15 cellular contexts compared by ENCODE assay signal in the genomic region with DNA sequence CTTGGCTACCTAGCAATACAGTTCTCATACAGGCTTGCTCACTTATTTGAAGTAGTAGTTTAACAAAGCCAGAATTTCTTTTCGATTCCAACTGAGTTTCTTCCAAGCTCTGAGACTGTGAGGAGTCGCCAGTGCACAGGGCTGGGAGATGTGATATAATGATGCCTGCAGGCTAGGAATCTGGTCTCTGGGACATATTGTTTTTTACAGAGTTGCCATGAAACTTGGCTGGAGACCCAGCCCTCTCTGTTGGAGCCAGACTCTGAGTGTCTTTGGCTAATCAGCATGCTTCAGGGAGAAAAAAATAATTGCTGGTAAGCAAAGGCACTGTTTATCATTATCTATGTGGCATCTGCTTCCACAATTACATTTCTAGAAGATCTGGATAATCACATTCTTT.
DNase-seq lines count a peak whose midpoint lies in the region; ATAC-seq and TF ChIP-seq lines count a peak whose summit lies in the region.
"Had no signal": no experiment of that assay in that cellular context is flagged by ENCODE, and none has a peak within 500 bp of the region (broad histone marks: within the 10 kb centered on the region; RNA-seq: fewer than 3 reads in every experiment).

No MANE protein-coding gene starts in this region.

- TF ChIP-seq CTCF in heart left ventricle (IDR thresholded peaks at IDR 0.05) = no peak

- no peaks in the 10 kb centered on the region for H4K20me1 ChIP-seq in Karpas-422 (ENCODE audit: insufficient read depth, low read depth, low read length)

- H3K9me2 ChIP-seq in Karpas-422 (replicated peaks; ENCODE audit: insufficient read depth, low read length) = 0 out of 2 replicates have a peak, but pooled peaks cover 4% of the 10 kb centered on the region

- H3K4me3 ChIP-seq in right cardiac atrium (ENCODE audit: low read length) (no peak overlapping the region), heart left ventricle (no peak overlapping the region), Karpas-422 (ENCODE audit: low read length) (no peak overlapping the region)

- intact Hi-C loops in right cardiac atrium (cut with DNase I) (no loop called here), heart left ventricle (cut with DNase I) (no loop called here)

- no peaks in the 10 kb centered on the region for H3K4me1 ChIP-seq in right cardiac atrium (ENCODE audit: control insufficient read depth, insufficient read depth, low read length)
- H3K4me1 ChIP-seq in heart left ventricle = no peaks in the 10 kb centered on the region
- no peaks in the 10 kb centered on the region for H3K4me1 ChIP-seq in Karpas-422 (ENCODE audit: low read length)

- H3K27ac ChIP-seq in right cardiac atrium (ENCODE audit: low read length) (no peak overlapping the region), heart left ventricle (no peak overlapping the region), Karpas-422 (ENCODE audit: low read length) (no peak overlapping the region)
- H3K27ac ChIP-seq: C4-2B had no signal

- H3K4me2 ChIP-seq in Karpas-422 (ENCODE audit: low read depth, low read length, poor library complexity, severe bottlenecking) = no peak overlapping the region

- no peak overlapping the region for H3K9ac ChIP-seq in Karpas-422 (ENCODE audit: low read length)

- WGBS in right cardiac atrium = 53% methylated on average over 2 of the region's 2 CpGs
- WGBS in heart left ventricle, 4 donors = 63 to 80% (median 73%) methylated on average over 2 of the region's 2 CpGs

- no peak overlapping the region for H2AFZ ChIP-seq in Karpas-422 (ENCODE audit: low read length)

- H3K36me3 ChIP-seq in heart left ventricle (no peaks in the 10 kb centered on the region), Karpas-422 (ENCODE audit: insufficient read depth, low read length) (no peaks in the 10 kb centered on the region)

- H3K27me3 ChIP-seq in right cardiac atrium (ENCODE audit: control insufficient read depth, insufficient read depth) (no peaks in the 10 kb centered on the region), heart left ventricle (no peaks in the 10 kb centered on the region), Karpas-422 (ENCODE audit: low read length) (no peaks in the 10 kb centered on the region)

- ATAC-seq in right cardiac atrium (no peak), heart left ventricle (no peak)
- ATAC-seq: HepG2 had no signal

- DNase-seq in right cardiac atrium (peak in 2 of 3 donors; percentile 3 to 26), heart left ventricle (no peak), astrocyte of the hippocampus (ENCODE audit: low read depth, low spot score) (peak; percentile 39), islet precursor cell (peak; percentile 53), pons (ENCODE audit: low spot score) (peak; percentile 33), erythroblast (lab: John Stamatoyannopoulos, UW) (no peak), HUDEP-2 (lab: John Stamatoyannopoulos, UW; ENCODE audit: unreplicated experiment in 76 of 76) (no peak), Karpas-422 (no peak)
- DNase-seq: CD4-positive, alpha-beta T cell; DMS153; DMS79 treated with DMSO at 0.1 percent for 48 hours; GF-D8; H9 had no signal

- H3K79me2 ChIP-seq in Karpas-422 (ENCODE audit: low read length) = no peaks in the 10 kb centered on the region

- TF ChIP-seq POLR2A in heart left ventricle (IDR thresholded peaks at IDR 0.05) = no peak
- TF ChIP-seq POLR2A in erythroblast (IDR thresholded peaks at IDR 0.05; ENCODE audit: low read length) = no peak

- H3K9me3 ChIP-seq in right cardiac atrium (ENCODE audit: control insufficient read depth, low read length) (no peaks in the 10 kb centered on the region), heart left ventricle (peaks cover 0 to 13% (median 0%) of the 10 kb centered on the region in 12 donors), Karpas-422 (ENCODE audit: low read length) (peaks cover 4% of the 10 kb centered on the region; the same call in 1 of the 2 replicates)

Comparison
In these comparisons a context has a peak if more than half of its experiments do, and no peak if none do; other contexts are left out.
1. DNase-seq: peak in right cardiac atrium (2 of 3), astrocyte of the hippocampus (single experiment), islet precursor cell (single experiment) and pons (single experiment); none in heart left ventricle (0 of 5), erythroblast (0 of 2), HUDEP-2 (0 of 76) and Karpas-422 (single experiment).